ENCODE assay signal across 8 cellular contexts in the genomic region with DNA sequence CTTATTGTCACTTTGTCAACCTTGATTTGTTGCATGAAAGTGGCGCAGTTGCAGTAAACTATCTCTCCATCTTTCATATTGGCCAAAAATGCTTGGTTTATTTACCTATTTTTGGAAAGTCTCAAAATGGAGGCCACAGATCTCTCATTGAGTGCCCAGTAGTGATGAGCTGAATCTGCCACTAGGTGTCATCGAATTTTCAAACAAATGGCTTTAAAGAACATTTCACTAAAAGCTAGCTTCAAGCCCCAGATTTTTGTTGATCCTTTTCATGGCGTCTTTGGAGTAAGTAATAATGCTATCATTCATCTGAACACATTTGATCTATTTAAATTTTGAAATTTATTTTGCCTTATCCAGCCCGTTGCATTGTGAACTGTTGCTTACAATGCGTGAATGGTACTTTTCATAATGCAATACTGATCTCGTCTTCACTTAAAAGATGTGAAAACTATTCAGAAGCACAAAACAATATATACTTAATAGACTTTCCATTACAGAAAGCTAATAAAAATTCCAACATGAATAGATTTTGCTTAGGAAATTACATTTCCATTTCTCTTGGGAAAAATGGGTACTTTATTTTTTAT.
A peak's percentile ranks its signal among the peaks of the same experiment; 100 is the strongest.
DNase-seq lines count a peak whose midpoint lies in the region; ATAC-seq and TF ChIP-seq lines count a peak whose summit lies in the region.

No MANE protein-coding gene starts in this region.

- no peaks in the 10 kb centered on the region for H3K9me3 ChIP-seq in testis

- H3K4me3 ChIP-seq in testis: no peak overlapping the region

- intact Hi-C loops in testis (cut with DNase I; ENCODE audit: low total_unique reads): no loop called here

- H3K4me1 ChIP-seq in testis: no peaks in the 10 kb centered on the region

- WGBS in testis, 2 donors: 70 to 78% methylated on average over 6 of the region's 6 CpGs

- no peak overlapping the region for H3K27ac ChIP-seq in testis

- peak; percentile 76 for ATAC-seq in GM19351 (IDR thresholded peaks at IDR 0.05; ENCODE audit: unreplicated experiment)

- peak in 1 of 3 experiments; percentile 33 for TF ChIP-seq CTCF in testis (IDR thresholded peaks at IDR 0.05)

- no peaks in the 10 kb centered on the region for H3K36me3 ChIP-seq in testis (ENCODE audit: low read depth, missing control alignments)

- DNase-seq in AG08396 (ENCODE audit: low spot score) (peak; percentile 4), NCI-H1694 treated with DMSO at 0.1 percent for 48 hours (lab: John Stamatoyannopoulos, UW) (peak; percentile 56), epidermal melanocyte (ENCODE audit: insufficient read length, low spot score) (peak; percentile 51), testis (peak; percentile 16), NOMO-1 (lab: John Stamatoyannopoulos, UW; ENCODE audit: unreplicated experiment in 2 of 2) (no peak), GF-D8 (lab: John Stamatoyannopoulos, UW) (no peak)
- no peak for DNase-seq in activated CD8-positive, alpha-beta memory T cell treated with anti-CD3 and anti-CD28 coated beads, Interleukin-2, amount 50 U/mL, for 48 hours

- TF ChIP-seq POLR2A in testis (IDR thresholded peaks at IDR 0.05): no peak

- H3K27me3 ChIP-seq in testis: no peaks in the 10 kb centered on the region

Comparison
In these comparisons a context has a peak if more than half of its experiments do, and no peak if none do; other contexts are left out.
1. DNase-seq: peak in AG08396 (single experiment), NCI-H1694 treated with DMSO at 0.1 percent for 48 hours (single experiment), epidermal melanocyte (single experiment) and testis (single experiment); none in NOMO-1 (0 of 2), activated CD8-positive, alpha-beta memory T cell treated with anti-CD3 and anti-CD28 coated beads, Interleukin-2, amount 50 U/mL, for 48 hours (single experiment) and GF-D8 (single experiment).